Comparison of ENCODE assay signal across 10 cellular contexts in the genomic region with DNA sequence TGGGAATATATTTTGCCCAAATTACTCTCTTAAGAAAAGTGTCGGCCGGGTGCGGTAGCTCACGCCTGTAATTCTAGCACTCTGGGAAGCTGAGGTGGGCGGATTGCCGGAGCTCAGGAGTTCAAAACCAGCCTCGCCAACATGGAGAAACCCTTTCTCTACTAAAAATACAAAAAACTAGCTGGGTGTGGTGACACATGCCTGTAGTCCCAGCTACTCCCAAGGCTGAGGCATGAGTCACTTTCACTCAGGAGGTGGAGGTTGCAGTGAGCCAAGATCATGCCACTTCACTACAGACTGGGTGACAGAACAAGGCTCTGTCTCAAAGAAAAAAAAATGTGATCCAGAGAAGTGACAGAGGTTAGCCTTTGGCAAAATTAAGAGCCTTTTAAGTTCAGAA. TPM values are rescaled to one million over a fixed set of nuclear protein-coding genes. Genes with fewer than 3 reads are reported as not detected.
DNase-seq lines count a peak whose midpoint lies in the region; ATAC-seq, FAIRE-seq and TF ChIP-seq lines count a peak whose summit lies in the region.
"Had no signal": no experiment of that assay in that cellular context is flagged by ENCODE, and none has a peak within 500 bp of the region (broad histone marks: within the 10 kb centered on the region; RNA-seq: fewer than 3 reads in every experiment).

No MANE protein-coding gene starts in this region.

- no peak overlapping the region for H3K4me2 ChIP-seq in hepatocyte

- intact Hi-C loops in kidney (cut with DNase I): loop anchor here (5.0 kb wide), 1 partner anchor 113 kb away; no protein-coding TSS in a partner anchor

- 91% methylated on average over 7 of the region's 7 CpGs for WGBS in hepatocyte (ENCODE audit: low lambda C conversion rate, missing lambda C conversion rate)

- no peaks in the 10 kb centered on the region for H3K9me3 ChIP-seq in hepatocyte (ENCODE audit: low read depth)
- peaks cover 0 to 7% of the 10 kb centered on the region in 2 donors for H3K9me3 ChIP-seq in kidney (ENCODE audit: control insufficient read depth in 1 of 2, low read length in 2 of 2)

- H2AFZ ChIP-seq in ACC112 (ENCODE audit: low read length, unreplicated experiment) (no peak overlapping the region), hepatocyte (no peak overlapping the region)

- H3K27me3 Mint-ChIP-seq in activated naive CD8-positive, alpha-beta T cell treated with anti-CD3 and anti-CD28 coated beads, Interleukin-2, amount 50 U/mL, for 24 hours: peaks cover 23% of the 10 kb centered on the region
- no peaks in the 10 kb centered on the region for H3K27me3 Mint-ChIP-seq in glutamatergic neuron (ENCODE audit: unreplicated experiment)

- DNase-seq in HFF-Myc (ENCODE audit: extremely low read depth, low read depth) (peak; percentile 11), hepatocyte (ENCODE audit: low spot score) (peak; percentile 13), GM19239 (ENCODE audit: insufficient read length, low spot score) (no peak), glutamatergic neuron (no peak), kidney (no peak), DMS79 treated with DMSO at 0.1 percent for 48 hours (lab: John Stamatoyannopoulos, UW) (no peak)
- no peak for DNase-seq in activated naive CD8-positive, alpha-beta T cell treated with anti-CD3 and anti-CD28 coated beads, Interleukin-2, amount 50 U/mL, for 24 hours
- DNase-seq: dorsolateral prefrontal cortex, H9 had no signal

- H3K27me3 ChIP-seq in ACC112 (ENCODE audit: insufficient read depth, low read length) (no peaks in the 10 kb centered on the region), hepatocyte (no peaks in the 10 kb centered on the region)
- H3K27me3 ChIP-seq: dorsolateral prefrontal cortex had no signal

- H3K36me3 Mint-ChIP-seq in activated naive CD8-positive, alpha-beta T cell treated with anti-CD3 and anti-CD28 coated beads, Interleukin-2, amount 50 U/mL, for 24 hours (ENCODE audit: low read depth): no peaks in the 10 kb centered on the region
- peaks cover 8% of the 10 kb centered on the region for H3K36me3 Mint-ChIP-seq in glutamatergic neuron (ENCODE audit: unreplicated experiment)

- no peaks in the 10 kb centered on the region for H3K9me2 ChIP-seq in hepatocyte (replicated peaks; ENCODE audit: insufficient read depth)

- H3K9me3 Mint-ChIP-seq in activated naive CD8-positive, alpha-beta T cell treated with anti-CD3 and anti-CD28 coated beads, Interleukin-2, amount 50 U/mL, for 24 hours: peaks cover 6% of the 10 kb centered on the region
- H3K9me3 Mint-ChIP-seq in glutamatergic neuron (ENCODE audit: unreplicated experiment): peaks cover 1% of the 10 kb centered on the region

- TF ChIP-seq CTCF in HFF-Myc (IDR thresholded peaks at IDR 0.05; ENCODE audit: low read depth, low read length, missing control alignments): no peak
- TF ChIP-seq CTCF in hepatocyte (IDR thresholded peaks at IDR 0.05; ENCODE audit: poor library complexity): no peak
- TF ChIP-seq CTCF in glutamatergic neuron (IDR thresholded peaks at IDR 0.05; ENCODE audit: partially characterized antibody, unreplicated experiment): no peak
- no peak for TF ChIP-seq CTCF in kidney (IDR thresholded peaks at IDR 0.05; ENCODE audit: borderline replicate concordance, extremely low read depth, insufficient read depth)

- H3K9ac ChIP-seq in kidney (ENCODE audit: low read length in 2 of 2): no peak overlapping the region

- no peaks in the 10 kb centered on the region for H4K20me1 ChIP-seq in hepatocyte (ENCODE audit: insufficient read depth, poor library complexity, severe bottlenecking)

- no peak for FAIRE-seq in GM19239 (lab: Jason Lieb, UNC)
- FAIRE-seq in kidney (lab: Jason Lieb, UNC): no peak

- peaks cover 17% of the 10 kb centered on the region for H3K4me1 Mint-ChIP-seq in activated naive CD8-positive, alpha-beta T cell treated with anti-CD3 and anti-CD28 coated beads, Interleukin-2, amount 50 U/mL, for 24 hours
- H3K4me1 Mint-ChIP-seq in glutamatergic neuron (ENCODE audit: low read depth, unreplicated experiment): no peaks in the 10 kb centered on the region
- H3K4me1 Mint-ChIP-seq: H9 had no signal

- H3K79me2 ChIP-seq in ACC112 (ENCODE audit: control insufficient read depth, insufficient read depth, low read length, unreplicated experiment) (no peaks in the 10 kb centered on the region), hepatocyte (no peaks in the 10 kb centered on the region)

- H3K27ac ChIP-seq in ACC112 (ENCODE audit: low read depth, low read length): peak overlapping the region; percentile 2; the same call in 1 of the 2 replicates
- H3K27ac ChIP-seq in hepatocyte: no peak overlapping the region
- no peak overlapping the region for H3K27ac ChIP-seq in kidney (ENCODE audit: low read depth in 2 of 2, low read length in 2 of 2)
- H3K27ac ChIP-seq: dorsolateral prefrontal cortex had no signal

- H3K36me3 ChIP-seq in ACC112 (ENCODE audit: insufficient read depth, low read length) (peaks cover 6% of the 10 kb centered on the region; the same call in 1 of the 2 replicates), hepatocyte (replicated peaks; ENCODE audit: insufficient read depth, low read depth) (no peaks in the 10 kb centered on the region), kidney (ENCODE audit: control insufficient read depth in 1 of 2, insufficient read depth in 2 of 2, low read length in 2 of 2) (peaks cover 0 to 2% of the 10 kb centered on the region in 2 donors)

- peak; percentile 82 for ATAC-seq in activated naive CD8-positive, alpha-beta T cell treated with anti-CD3 and anti-CD28 coated beads, Interleukin-2, amount 50 U/mL, for 24 hours

- H3K4me3 ChIP-seq in ACC112 (ENCODE audit: low read depth, low read length) (no peak overlapping the region), HFF-Myc (replicated peaks; ENCODE audit: low read depth, low read length) (no peak overlapping the region), hepatocyte (no peak overlapping the region), kidney (ENCODE audit: low read length in 2 of 2) (no peak overlapping the region)
- H3K4me3 ChIP-seq: dorsolateral prefrontal cortex had no signal

- no peak overlapping the region for H3K27ac Mint-ChIP-seq in activated naive CD8-positive, alpha-beta T cell treated with anti-CD3 and anti-CD28 coated beads, Interleukin-2, amount 50 U/mL, for 24 hours
- H3K27ac Mint-ChIP-seq in glutamatergic neuron (ENCODE audit: unreplicated experiment): no peak overlapping the region
- H3K27ac Mint-ChIP-seq: H9 had no signal

- peaks cover 12% of the 10 kb centered on the region for H3K4me1 ChIP-seq in ACC112 (ENCODE audit: control insufficient read depth, insufficient read depth, low read length, unreplicated experiment)
- H3K4me1 ChIP-seq in hepatocyte (ENCODE audit: insufficient read depth): no peaks in the 10 kb centered on the region
- no peaks in the 10 kb centered on the region for H3K4me1 ChIP-seq in kidney (ENCODE audit: control insufficient read depth in 1 of 2, insufficient read depth in 1 of 2, low read depth in 1 of 2, low read length in 2 of 2)

- H3K4me3 Mint-ChIP-seq in activated naive CD8-positive, alpha-beta T cell treated with anti-CD3 and anti-CD28 coated beads, Interleukin-2, amount 50 U/mL, for 24 hours: no peak overlapping the region
- no peak overlapping the region for H3K4me3 Mint-ChIP-seq in glutamatergic neuron (ENCODE audit: unreplicated experiment)
- H3K4me3 Mint-ChIP-seq: H9 had no signal

RNA-seq across cellular contexts. Expression of a gene that starts 26.4 kb away (rescaled TPM):
- total RNA-seq in hepatocyte (1.3 and 2.9 TPM in 2 replicates), glutamatergic neuron (ENCODE audit: unreplicated experiment) (1.1 TPM), kidney (15.4 TPM)
- polyA plus RNA-seq in hepatocyte (1.6 and 2.0 TPM in 2 replicates), kidney (ENCODE audit: insufficient read depth, low read depth, low replicate concordance) (17.7 TPM)

Comparison
In these comparisons a context has a peak if more than half of its experiments do, and no peak if none do; other contexts are left out.
1. DNase-seq: peak in HFF-Myc (single experiment) and hepatocyte (single experiment); none in activated naive CD8-positive, alpha-beta T cell treated with anti-CD3 and anti-CD28 coated beads, Interleukin-2, amount 50 U/mL, for 24 hours (single experiment), GM19239 (single experiment), glutamatergic neuron (single experiment), kidney (single experiment) and DMS79 treated with DMSO at 0.1 percent for 48 hours (single experiment).